Comparison of ENCODE assay signal across 1 cellular context in genomic region chrY:15535784-15536183, GRCh38.
TF ChIP-seq lines count a peak whose summit lies in the region.

No MANE protein-coding gene starts in this region.

TF ChIP-seq in HepG2, 621 proteins besides CTCF, POLR2A, EP300 and RAD21 (continued from another document):
- TF ChIP-seq ZGPAT (CRISPR knock-in tag; IDR thresholded peaks at IDR 0.05) (no peak), ZC3H13 (CRISPR knock-in tag; IDR thresholded peaks at IDR 0.05) (no peak), BATF2 (CRISPR knock-in tag; IDR thresholded peaks at IDR 0.05) (no peak), ZNF446 (CRISPR knock-in tag; IDR thresholded peaks at IDR 0.05) (no peak), KDM6A (CRISPR knock-in tag; IDR thresholded peaks at IDR 0.05; ENCODE audit: low read depth) (no peak), ZNF543 (CRISPR knock-in tag; IDR thresholded peaks at IDR 0.05) (no peak), PBX2 (CRISPR knock-in tag; IDR thresholded peaks at IDR 0.05) (no peak), PREB (CRISPR knock-in tag; IDR thresholded peaks at IDR 0.05) (no peak), ZBTB8A (CRISPR knock-in tag; IDR thresholded peaks at IDR 0.05; ENCODE audit: borderline replicate concordance, low read depth) (no peak), RERE (CRISPR knock-in tag; IDR thresholded peaks at IDR 0.05; ENCODE audit: low read depth) (no peak), LBX2 (CRISPR knock-in tag; IDR thresholded peaks at IDR 0.05; ENCODE audit: borderline replicate concordance) (no peak), RCOR2 (CRISPR knock-in tag; IDR thresholded peaks at IDR 0.05) (no peak)
TF ChIP-seq in HepG2: peak in this region for 0.
